ENCODE assay signal across 9 cellular contexts in the genomic region with DNA sequence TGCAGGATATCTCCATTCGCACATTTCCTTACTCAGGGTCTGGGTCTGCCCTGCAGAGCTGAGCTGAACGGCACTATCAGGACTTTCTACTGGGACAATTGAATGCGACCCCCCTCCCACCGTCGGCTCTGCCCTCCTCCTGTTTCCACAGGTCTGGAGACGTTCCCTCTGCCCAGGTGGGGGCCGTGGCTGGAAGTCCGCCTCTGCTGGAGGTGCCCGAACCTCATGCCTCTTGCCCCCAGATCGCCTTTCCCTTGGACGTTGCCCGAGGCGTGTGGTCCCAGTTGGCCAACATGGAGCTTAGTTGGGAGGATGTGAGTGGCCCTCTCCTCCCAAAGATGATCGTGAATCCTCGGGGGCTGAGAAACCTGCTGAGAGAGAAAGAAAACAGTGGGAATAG. TPM values are rescaled to one million over a fixed set of nuclear protein-coding genes. Genes with fewer than 3 reads are reported as not detected.
DNase-seq lines count a peak whose midpoint lies in the region; ATAC-seq and TF ChIP-seq lines count a peak whose summit lies in the region.
"Had no signal": no experiment of that assay in that cellular context is flagged by ENCODE, and none has a peak within 500 bp of the region (broad histone marks: within the 10 kb centered on the region; RNA-seq: fewer than 3 reads in every experiment).

No MANE protein-coding gene starts in this region.

- H3K23ac ChIP-seq in neuronal stem cell (ENCODE audit: low read depth, low read length, poor library complexity), result no peak overlapping the region

- no peak overlapping the region for H3K9ac ChIP-seq in neuronal stem cell (ENCODE audit: low read depth, low read length, poor library complexity)

- H2BK15ac ChIP-seq in neuronal stem cell (ENCODE audit: low read length), result no peak overlapping the region

- peaks cover 0 to 9% (median 0%) of the 10 kb centered on the region in 3 donors for H3K36me3 Mint-ChIP-seq in CD8-positive, alpha-beta memory T cell
- peaks cover 6% of the 10 kb centered on the region for H3K36me3 Mint-ChIP-seq in central memory CD8-positive, alpha-beta T cell (ENCODE audit: insufficient read depth)

- H2BK120ac ChIP-seq in neuronal stem cell (ENCODE audit: low read depth, low read length), result no peak overlapping the region

- ATAC-seq in HG03354 (IDR thresholded peaks at IDR 0.05; ENCODE audit: poor library complexity, severe bottlenecking, unreplicated experiment) (peak; percentile 8), GM21529 (IDR thresholded peaks at IDR 0.05; ENCODE audit: unreplicated experiment) (no peak), gastroesophageal sphincter (no peak)
- no peak for ATAC-seq in central memory CD8-positive, alpha-beta T cell (replicated peaks; ENCODE audit: extremely low read depth, poor library complexity, severe bottlenecking)

- peak overlapping the region; percentile 72 to 97 (median 79) for H3K4me3 Mint-ChIP-seq in CD8-positive, alpha-beta memory T cell
- peak overlapping the region; percentile 78 for H3K4me3 Mint-ChIP-seq in central memory CD8-positive, alpha-beta T cell

- TF ChIP-seq POLR2A in gastroesophageal sphincter (IDR thresholded peaks at IDR 0.05), result no peak

- H4K91ac ChIP-seq in neuronal stem cell (ENCODE audit: low read depth, low read length, poor library complexity), result no peak overlapping the region

- no peak overlapping the region for H3K4me2 ChIP-seq in neuronal stem cell (ENCODE audit: insufficient read depth, low read length, poor library complexity, severe bottlenecking)

- DNase-seq in CD8-positive, alpha-beta memory T cell, result no peak
- DNase-seq in central memory CD8-positive, alpha-beta T cell (ENCODE audit: low spot score in 2 of 2), result no peak
- no peak for DNase-seq in neuronal stem cell (ENCODE audit: low spot score)
- DNase-seq in iPS-NIHi7 (ENCODE audit: extremely low spot score), result no peak
- DNase-seq in UCSD-AML1 (lab: John Stamatoyannopoulos, UW; ENCODE audit: unreplicated experiment), result no peak

- H3K27me3 Mint-ChIP-seq in CD8-positive, alpha-beta memory T cell, result peaks cover 10 to 19% of the 10 kb centered on the region in 2 donors
- no peaks in the 10 kb centered on the region for H3K27me3 Mint-ChIP-seq in central memory CD8-positive, alpha-beta T cell

- H3K27ac Mint-ChIP-seq in CD8-positive, alpha-beta memory T cell, result peak overlapping the region in 6 of 8 donors; percentile 21 to 80 (median 74)
- no peak overlapping the region for H3K27ac Mint-ChIP-seq in central memory CD8-positive, alpha-beta T cell (ENCODE audit: low read depth)

- CTCF ChIA-PET in CD8-positive, alpha-beta memory T cell (lab: Charles Lee), result interaction anchor here (1.0 to 1.3 kb wide), 4 partner anchors 16 to 43 kb away, joined by 3 to 4 read pairs (median 3); no protein-coding TSS in a partner anchor

- H2BK12ac ChIP-seq in neuronal stem cell (ENCODE audit: low read length), result no peak overlapping the region

- TF ChIP-seq EP300 in gastroesophageal sphincter (IDR thresholded peaks at IDR 0.05), result no peak

- no peak overlapping the region for H3K18ac ChIP-seq in neuronal stem cell (ENCODE audit: low read length)

- no CpG with 5 or more reads among the region's 15 CpGs for WGBS in neuronal stem cell (ENCODE audit: extremely low coverage in 2 of 2, insufficient read length in 2 of 2, insufficient replicate concordance in 1 of 2), 2 donors
- WGBS in gastroesophageal sphincter (ENCODE audit: low coverage in 1 of 2), 2 donors, result 17% methylated on average over 6 of the region's 15 CpGs; no CpG with 5 or more reads in 1 of the 2 donors

- H2BK5ac ChIP-seq in neuronal stem cell (ENCODE audit: low read length), result no peak overlapping the region

- POLR2A ChIA-PET in CD8-positive, alpha-beta memory T cell (lab: Charles Lee), result interaction anchor here (0.6 to 0.7 kb wide), 2 partner anchors 20 to 107 kb away, joined by 3 read pairs; a partner anchor contains a TSS

- peaks cover 18 to 25% (median 21%) of the 10 kb centered on the region in 3 donors for H3K4me1 Mint-ChIP-seq in CD8-positive, alpha-beta memory T cell
- H3K4me1 Mint-ChIP-seq in central memory CD8-positive, alpha-beta T cell, result peaks cover 28% of the 10 kb centered on the region

- H3K9me3 ChIP-seq in CD8-positive, alpha-beta memory T cell (ENCODE audit: low read length), result no peaks in the 10 kb centered on the region
- H3K9me3 ChIP-seq in neuronal stem cell (replicated peaks in 1 of 2; ENCODE audit: control insufficient read depth in 2 of 2, insufficient read depth in 1 of 2, low read depth in 1 of 2, low read length in 2 of 2) (peaks cover 6 to 8% of the 10 kb centered on the region in 2 donors), gastroesophageal sphincter (peaks cover 0 to 17% (median 0%) of the 10 kb centered on the region in 3 donors)
- H3K9me3 ChIP-seq: adrenal gland had no signal

- peak overlapping the region; percentile 87 for H3K14ac ChIP-seq in neuronal stem cell (ENCODE audit: low read length)

- peaks cover 4 to 19% (median 12%) of the 10 kb centered on the region in 5 donors for H3K9me3 Mint-ChIP-seq in CD8-positive, alpha-beta memory T cell
- H3K9me3 Mint-ChIP-seq in central memory CD8-positive, alpha-beta T cell, result peaks cover 7% of the 10 kb centered on the region

- no peak overlapping the region for H2AK5ac ChIP-seq in neuronal stem cell (ENCODE audit: low read depth, low read length)

- no peak overlapping the region for H3K4ac ChIP-seq in neuronal stem cell (ENCODE audit: low read length)

- H3K79me1 ChIP-seq in neuronal stem cell (ENCODE audit: low read depth, low read length), result peaks cover 1% of the 10 kb centered on the region

- H4K8ac ChIP-seq in neuronal stem cell (ENCODE audit: low read depth, low read length), result no peak overlapping the region

- no peak for TF ChIP-seq CTCF in gastroesophageal sphincter (IDR thresholded peaks at IDR 0.05)

- no peak overlapping the region for H3K27ac ChIP-seq in CD8-positive, alpha-beta memory T cell (ENCODE audit: low read depth, low read length)
- H3K27ac ChIP-seq in neuronal stem cell (replicated peaks; ENCODE audit: low read length) (no peak overlapping the region), gastroesophageal sphincter (peak overlapping the region in 1 of 4 donors; percentile 44)

- peaks cover 5% of the 10 kb centered on the region for H3K27me3 ChIP-seq in CD8-positive, alpha-beta memory T cell (ENCODE audit: insufficient read depth, low read length, poor library complexity, severe bottlenecking)
- H3K27me3 ChIP-seq in neuronal stem cell (ENCODE audit: control insufficient read depth in 3 of 3, insufficient read depth in 3 of 3, low read depth in 1 of 3, low read length in 3 of 3), result no peaks in the 10 kb centered on the region
- H3K27me3 ChIP-seq in gastroesophageal sphincter, result peaks cover 5% of the 10 kb centered on the region
- H3K27me3 ChIP-seq: adrenal gland had no signal

- H3K36me3 ChIP-seq in CD8-positive, alpha-beta memory T cell (ENCODE audit: insufficient read depth, low read length), result no peaks in the 10 kb centered on the region
- no peaks in the 10 kb centered on the region for H3K36me3 ChIP-seq in neuronal stem cell (replicated peaks in 1 of 2; ENCODE audit: control insufficient read depth in 2 of 2, insufficient read depth in 2 of 2, low read length in 2 of 2)
- no peaks in the 10 kb centered on the region for H3K36me3 ChIP-seq in gastroesophageal sphincter
- H3K36me3 ChIP-seq: adrenal gland had no signal

- H3K4me3 ChIP-seq in CD8-positive, alpha-beta memory T cell (ENCODE audit: low read length), result peak overlapping the region; percentile 36
- H3K4me3 ChIP-seq in neuronal stem cell (ENCODE audit: low read length in 2 of 2) (no peak overlapping the region), gastroesophageal sphincter (peak overlapping the region in 1 of 2 donors; percentile 38)

- peaks cover 20% of the 10 kb centered on the region for H3K4me1 ChIP-seq in CD8-positive, alpha-beta memory T cell (ENCODE audit: insufficient read depth, low read length)
- H3K4me1 ChIP-seq in neuronal stem cell (ENCODE audit: control insufficient read depth in 2 of 2, insufficient read depth in 1 of 2, low read depth in 1 of 2, low read length in 2 of 2) (peaks cover 3 to 9% of the 10 kb centered on the region in 2 donors), gastroesophageal sphincter (peaks cover 0 to 23% (median 15%) of the 10 kb centered on the region in 3 donors)

- H2AFZ ChIP-seq in neuronal stem cell (ENCODE audit: low read length), result no peak overlapping the region

RNA-seq across cellular contexts. Expression of a gene that starts 21.2 kb away (rescaled TPM):
- 100 to 1,000 TPM; 141 to 143 TPM for total RNA-seq in CD8-positive, alpha-beta memory T cell
- polyA plus RNA-seq in CD8-positive, alpha-beta memory T cell, result 92.0 TPM
- 98.0 TPM for polyA plus RNA-seq in neuronal stem cell (2013, experiment 1 of 2)
- 101 TPM for polyA plus RNA-seq in neuronal stem cell (2013, experiment 2 of 2)
- total RNA-seq in gastroesophageal sphincter, result 100 to 1,000 TPM; 275 to 390 (median 339) TPM

RNA-seq across cellular contexts. Expression of a gene that starts 45.1 kb away (rescaled TPM):
- 10 to 100 TPM; 42.9 to 43.5 TPM for total RNA-seq in CD8-positive, alpha-beta memory T cell
- polyA plus RNA-seq in CD8-positive, alpha-beta memory T cell, result 64.4 TPM
- polyA plus RNA-seq in neuronal stem cell (2013, experiment 1 of 2), result 45.8 TPM
- polyA plus RNA-seq in neuronal stem cell (2013, experiment 2 of 2), result 47.5 TPM
- total RNA-seq in gastroesophageal sphincter, result 10 to 100 TPM; 25.8 to 41.4 (median 28.4) TPM

RNA-seq across cellular contexts. Expression of a gene that starts 45.4 kb away (rescaled TPM):
- total RNA-seq in CD8-positive, alpha-beta memory T cell, result 10 to 100 TPM; 35.9 to 38.1 TPM
- polyA plus RNA-seq in CD8-positive, alpha-beta memory T cell, result 40.7 TPM
- polyA plus RNA-seq in neuronal stem cell (2013, experiment 1 of 2), result 11.7 TPM
- polyA plus RNA-seq in neuronal stem cell (2013, experiment 2 of 2), result 11.8 TPM
- total RNA-seq in gastroesophageal sphincter, result 10 to 100 TPM; 31.1 to 41.3 (median 38.5) TPM
